In genomic region chr5:11903121-11903613, GRCh38 we compare ENCODE assay signal across 12 cellular contexts. TPM values are rescaled to one million over a fixed set of nuclear protein-coding genes. Genes with fewer than 3 reads are reported as not detected.
DNase-seq lines count a peak whose midpoint lies in the region; ATAC-seq, FAIRE-seq and TF ChIP-seq lines count a peak whose summit lies in the region.
"Had no signal": no experiment of that assay in that cellular context is flagged by ENCODE, and none has a peak within 500 bp of the region (broad histone marks: within the 10 kb centered on the region; RNA-seq: fewer than 3 reads in every experiment).

No MANE protein-coding gene starts in this region.

- H2AFZ ChIP-seq in HepG2 (ENCODE audit: low read length) = no peak overlapping the region

- H3K4me3 Mint-ChIP-seq in mesothelial cell of epicardium = peak overlapping the region; percentile 75

- H3K9me3 Mint-ChIP-seq in mesothelial cell of epicardium = no peaks in the 10 kb centered on the region

- H3K4me3 ChIP-seq in liver (ENCODE audit: low read depth in 1 of 3, low read length in 3 of 3) (peak overlapping the region in 2 of 3 donors; percentile 30 to 64), HepG2 (replicated peaks in 1 of 3; ENCODE audit: insufficient read depth in 1 of 3, low read depth in 2 of 3, low read length in 3 of 3) (no peak overlapping the region; a peak in 1 of 6 replicates), coronary artery (peak overlapping the region; percentile 64)
- H3K4me3 ChIP-seq: BLaER1 had no signal

- TF ChIP-seq EP300 in HepG2 (IDR thresholded peaks at IDR 0.05; ENCODE audit: low read depth in 2 of 2, low read length in 2 of 2) (no peak), HepG2 (CRISPR knock-in tag; IDR thresholded peaks at IDR 0.05; ENCODE audit: borderline replicate concordance) (no peak)

- H3K27ac ChIP-seq in liver (ENCODE audit: low read depth in 1 of 2, low read length in 2 of 2) (no peak overlapping the region), HepG2 (ENCODE audit: extremely low read length, insufficient read depth, low read length) (no peak overlapping the region), coronary artery (no peak overlapping the region)
- H3K27ac ChIP-seq: BLaER1 had no signal

- CTCF ChIA-PET in HepG2 (lab: Yijun Ruan, JAX; ENCODE audit: low intra/inter-chr PET ratio, low total read pairs) = no interaction called here

- WGBS in liver = 8% methylated on average over 23 of the region's 23 CpGs
- 57% methylated on average over 22 of the region's 23 CpGs for WGBS in HepG2 (ENCODE audit: low lambda C conversion rate)

- no TSS peak for BruUV-seq in HepG2 (replicated peaks; lab: Mats Ljungman, UMichigan)

- no peak for ATAC-seq in HepG2
- no peak for ATAC-seq in omental fat pad (ENCODE audit: low FRiP score)
- ATAC-seq in HG03439 (IDR thresholded peaks at IDR 0.05; ENCODE audit: unreplicated experiment) = no peak

- H4K20me1 ChIP-seq in HepG2 (ENCODE audit: insufficient read depth, low read length) = no peaks in the 10 kb centered on the region
- H4K20me1 ChIP-seq: BLaER1 had no signal

- intact Hi-C loops in HepG2 (cut with micrococcal nuclease; ENCODE audit: unreplicated experiment) = no loop called here

- H3K4me2 ChIP-seq in HepG2 (ENCODE audit: low read depth, low read length) = no peak overlapping the region
- H3K4me2 ChIP-seq: BLaER1 had no signal

- H3K79me2 ChIP-seq in HepG2 (ENCODE audit: insufficient read depth, low read length) = no peaks in the 10 kb centered on the region

- TF ChIP-seq RAD21 in liver (IDR thresholded peaks at IDR 0.05) = no peak
- no peak for TF ChIP-seq RAD21 in HepG2 (CRISPR knock-in tag; IDR thresholded peaks at IDR 0.05)

- TF ChIP-seq CTCF in liver (IDR thresholded peaks at IDR 0.05; ENCODE audit: low read depth, low read length, missing input control) = no peak
- no peak for TF ChIP-seq CTCF in HepG2 (CRISPR knock-in tag; IDR thresholded peaks at IDR 0.05)
- TF ChIP-seq CTCF in coronary artery (IDR thresholded peaks at IDR 0.05) = no peak
- no peak for TF ChIP-seq CTCF in mesothelial cell of epicardium (IDR thresholded peaks at IDR 0.05; ENCODE audit: unreplicated experiment)
- no peak for TF ChIP-seq CTCF in omental fat pad (IDR thresholded peaks at IDR 0.05)

- no peak overlapping the region for H3K27ac Mint-ChIP-seq in mesothelial cell of epicardium

- peaks cover 53% of the 10 kb centered on the region for H3K27me3 Mint-ChIP-seq in mesothelial cell of epicardium (ENCODE audit: low read depth)

- H3K9ac ChIP-seq in liver (ENCODE audit: low read depth in 1 of 2, low read length in 2 of 2) (no peak overlapping the region), HepG2 (ENCODE audit: insufficient read depth, low read depth, low read length) (no peak overlapping the region)
- H3K9ac ChIP-seq: BLaER1 had no signal

- FAIRE-seq in HepG2 (lab: Jason Lieb, UNC) = no peak
- FAIRE-seq: bronchial epithelial cell had no signal

- in situ Hi-C loops in HepG2 (cut with HindIII; ENCODE audit: extremely low pct_ligation_motif_present, low pct_unique_long_range_greater_than_20kb) = no loop called here

- TF ChIP-seq POLR2A in HepG2 (IDR thresholded peaks at IDR 0.05; ENCODE audit: insufficient read depth in 1 of 2, low read depth in 2 of 2, low read length in 2 of 2) = no peak

- H3K36me3 ChIP-seq in liver (ENCODE audit: control insufficient read depth in 4 of 4, insufficient read depth in 3 of 4, low read depth in 1 of 4, low read length in 3 of 4) (no peaks in the 10 kb centered on the region), HepG2 (replicated peaks in 1 of 2; ENCODE audit: control insufficient read depth in 1 of 2, insufficient read depth in 2 of 2, low read length in 2 of 2) (no peaks in the 10 kb centered on the region)
- H3K36me3 ChIP-seq: BLaER1 had no signal

- no peaks in the 10 kb centered on the region for H3K9me3 ChIP-seq in liver (ENCODE audit: control insufficient read depth in 4 of 4, low read length in 3 of 4)
- H3K9me3 ChIP-seq in HepG2 (ENCODE audit: low read length) = no peaks in the 10 kb centered on the region

- peaks cover 7% of the 10 kb centered on the region for H3K4me1 Mint-ChIP-seq in mesothelial cell of epicardium

- H3K36me3 Mint-ChIP-seq in mesothelial cell of epicardium = no peaks in the 10 kb centered on the region

- DNase-seq in HepG2 (ENCODE audit: low spot score) (no peak), coronary artery (ENCODE audit: low spot score) (no peak), mesothelial cell of epicardium (ENCODE audit: low spot score in 2 of 2, unreplicated experiment in 2 of 2) (no peak), RKO (ENCODE audit: low spot score) (no peak), omental fat pad (ENCODE audit: low spot score) (no peak), superior temporal gyrus (ENCODE audit: extremely low spot score) (no peak)
- DNase-seq: NCI-H1436 treated with DMSO at 0.1 percent for 48 hours had no signal

- H3K4me1 ChIP-seq in liver (ENCODE audit: control insufficient read depth in 4 of 4, insufficient read depth in 4 of 4, low read length in 3 of 4) (peaks cover 5 to 14% (median 8%) of the 10 kb centered on the region in 4 donors), HepG2 (ENCODE audit: insufficient read depth, low read length) (no peaks in the 10 kb centered on the region)
- H3K4me1 ChIP-seq: BLaER1 had no signal

- H3K27me3 ChIP-seq in liver (ENCODE audit: control insufficient read depth in 4 of 4, insufficient read depth in 4 of 4, low read length in 3 of 4) = peaks cover 0 to 15% (median 5%) of the 10 kb centered on the region in 4 donors
- peaks cover 4 to 35% of the 10 kb centered on the region in 2 experiments for H3K27me3 ChIP-seq in HepG2 (ENCODE audit: control insufficient read depth in 1 of 2, insufficient read depth in 2 of 2, low read length in 2 of 2)
- H3K27me3 ChIP-seq: BLaER1 had no signal

- POLR2A ChIA-PET in HepG2 (lab: Yijun Ruan, JAX) = no interaction called here

TF ChIP-seq in liver, 16 proteins besides CTCF, POLR2A, EP300 and RAD21 (continues in another document):
- TF ChIP-seq RXRA (IDR thresholded peaks at IDR 0.05) (no peak), FOXA2 (IDR thresholded peaks at IDR 0.05) (no peak), NR2F2 (IDR thresholded peaks at IDR 0.05) (no peak)
- TF ChIP-seq, protein P1, sequence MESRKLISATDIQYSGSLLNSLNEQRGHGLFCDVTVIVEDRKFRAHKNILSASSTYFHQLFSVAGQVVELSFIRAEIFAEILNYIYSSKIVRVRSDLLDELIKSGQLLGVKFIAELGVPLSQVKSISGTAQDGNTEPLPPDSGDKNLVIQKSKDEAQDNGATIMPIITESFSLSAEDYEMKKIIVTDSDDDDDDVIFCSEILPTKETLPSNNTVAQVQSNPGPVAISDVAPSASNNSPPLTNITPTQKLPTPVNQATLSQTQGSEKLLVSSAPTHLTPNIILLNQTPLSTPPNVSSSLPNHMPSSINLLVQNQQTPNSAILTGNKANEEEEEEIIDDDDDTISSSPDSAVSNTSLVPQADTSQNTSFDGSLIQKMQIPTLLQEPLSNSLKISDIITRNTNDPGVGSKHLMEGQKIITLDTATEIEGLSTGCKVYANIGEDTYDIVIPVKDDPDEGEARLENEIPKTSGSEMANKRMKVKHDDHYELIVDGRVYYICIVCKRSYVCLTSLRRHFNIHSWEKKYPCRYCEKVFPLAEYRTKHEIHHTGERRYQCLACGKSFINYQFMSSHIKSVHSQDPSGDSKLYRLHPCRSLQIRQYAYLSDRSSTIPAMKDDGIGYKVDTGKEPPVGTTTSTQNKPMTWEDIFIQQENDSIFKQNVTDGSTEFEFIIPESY (IDR thresholded peaks at IDR 0.05) = no peak

TF ChIP-seq in HepG2, 621 proteins besides CTCF, POLR2A, EP300 and RAD21 (continues in another document):
- no peak for TF ChIP-seq ZNF180 (CRISPR knock-in tag; IDR thresholded peaks at IDR 0.05; ENCODE audit: borderline replicate concordance, low read depth)
- no peak for TF ChIP-seq ZBTB42 (CRISPR knock-in tag; IDR thresholded peaks at IDR 0.05)
- no peak for TF ChIP-seq ZBTB1 (CRISPR knock-in tag; IDR thresholded peaks at IDR 0.05; ENCODE audit: borderline replicate concordance)
- no peak for TF ChIP-seq ATRX (CRISPR knock-in tag; IDR thresholded peaks at IDR 0.05; ENCODE audit: borderline replicate concordance)

RNA-seq across cellular contexts. Expression of gene CTNND2, which starts 1.1 kb away (rescaled TPM):
- total RNA-seq in liver (under 1 TPM; 0.05 to 0.50 TPM), HepG2 (2016; rRNA removed; fragmentation: Illumina TruSeq; extraction: Trizol) (not detected in 2 replicates), mesothelial cell of epicardium (6.0 to 7.9 TPM (median 7.8 TPM) in 3 replicates), omental fat pad (1 to 10 TPM in 1 of 4 donors, under 1 TPM in 3; 0.16 to 1.3 (median 0.64) TPM)
- polyA plus RNA-seq in liver (under 1 TPM; 0.21 to 0.33 TPM), HepG2 (2011; rRNA removed) (not detected in 2 replicates)
- not detected in 2 replicates for total RNA-seq in HepG2 (2016; cell fraction: cytosol; rRNA removed; fragmentation: Illumina TruSeq; extraction: Trizol; ENCODE audit: low read depth)
- total RNA-seq in HepG2 (2016; cell fraction: insoluble cytoplasmic fraction; rRNA removed; fragmentation: Illumina TruSeq; extraction: Trizol) = not detected in 2 replicates
- not detected in 2 replicates for total RNA-seq in HepG2 (2016; cell fraction: membrane; rRNA removed; fragmentation: Illumina TruSeq; extraction: Trizol)
- not detected in 2 replicates for total RNA-seq in HepG2 (2016; cell fraction: nucleus; rRNA removed; fragmentation: Illumina TruSeq; extraction: Trizol)
- not detected in 2 replicates for polyA plus RNA-seq in HepG2 (2011; cell fraction: cytosol; rRNA removed)
- not detected in 2 replicates for polyA plus RNA-seq in HepG2 (2011; cell fraction: nucleus; rRNA removed)
- polyA plus RNA-seq in HepG2 (2012) = not detected in 2 replicates
- polyA plus RNA-seq in HepG2 (2016; cell fraction: cytosol; fragmentation: Illumina TruSeq; extraction: Trizol; ENCODE audit: low read depth) = not detected in 2 replicates
- not detected in 2 replicates for polyA plus RNA-seq in HepG2 (2016; cell fraction: insoluble cytoplasmic fraction; fragmentation: Illumina TruSeq; extraction: Trizol; ENCODE audit: low read depth)
- not detected in 2 replicates for polyA plus RNA-seq in HepG2 (2016; cell fraction: membrane; fragmentation: Illumina TruSeq; extraction: Trizol; ENCODE audit: low read depth)
- not detected in 2 replicates for polyA plus RNA-seq in HepG2 (2016; cell fraction: nucleus; fragmentation: Illumina TruSeq; extraction: Trizol; ENCODE audit: insufficient read depth, low read depth)
- polyA minus RNA-seq in HepG2 (2011; rRNA and poly(A)+ RNA removed; ENCODE audit: low replicate concordance) = 0.10 TPM in 1 of 2 replicates, not detected in the other
- polyA minus RNA-seq in HepG2 (2011; cell fraction: cytosol; rRNA and poly(A)+ RNA removed) = not detected in 2 replicates
- not detected in 2 replicates for polyA minus RNA-seq in HepG2 (2011; cell fraction: nucleus; rRNA and poly(A)+ RNA removed)
- total RNA-seq: bronchial epithelial cell, lung microvascular endothelial cell had no signal

Comparison
In these comparisons a context has a peak if more than half of its experiments do, and no peak if none do; other contexts are left out.
1. H3K4me3 ChIP-seq: peak in liver (2 of 3) and coronary artery (single experiment); none in HepG2 (0 of 3).